Comparison of ENCODE assay signal across 8 cellular contexts in genomic region chr15:75203017-75203907, GRCh38. TPM values are rescaled to one million over a fixed set of nuclear protein-coding genes. Genes with fewer than 3 reads are reported as not detected.
DNase-seq lines count a peak whose midpoint lies in the region; ATAC-seq and TF ChIP-seq lines count a peak whose summit lies in the region.

No MANE protein-coding gene starts in this region.

- H3K9me3 ChIP-seq in HCT116 (ENCODE audit: control insufficient read depth in 1 of 2, insufficient read depth in 1 of 2, low read depth in 1 of 2, low read length in 2 of 2), result no peaks in the 10 kb centered on the region
- H3K9me3 ChIP-seq in skeletal muscle satellite cell (replicated peaks; ENCODE audit: low read length), result no peaks in the 10 kb centered on the region

- peak overlapping the region; percentile 95 for H3K27ac ChIP-seq in HCT116 (ENCODE audit: low read depth, low read length)
- peak overlapping the region; percentile 97 for H3K27ac ChIP-seq in VCaP
- peak overlapping the region; percentile 95 for H3K27ac ChIP-seq in foreskin keratinocyte

- H3K36me3 ChIP-seq in HCT116 (ENCODE audit: control insufficient read depth in 1 of 2, insufficient read depth in 2 of 2, low read length in 2 of 2) (peaks cover 12 to 25% of the 10 kb centered on the region in 2 experiments; a peak in 2 of 4 replicates), skeletal muscle satellite cell (ENCODE audit: insufficient read depth, low read length) (peaks cover 2% of the 10 kb centered on the region)

- H3K4me2 ChIP-seq in HCT116 (ENCODE audit: low read length), result peak overlapping the region; percentile 98
- peak overlapping the region; percentile 85 for H3K4me2 ChIP-seq in skeletal muscle satellite cell (ENCODE audit: low read length)

- no peaks in the 10 kb centered on the region for H3K9me2 ChIP-seq in HCT116 (ENCODE audit: insufficient read depth)

- POLR2A ChIA-PET in HCT116 (lab: Charles Lee), result interaction anchor here (0.8 to 2.5 kb wide), 6 partner anchors 159 to 180 kb away, joined by 3 to 12 read pairs (median 4); partner anchors contain the start of gene PPCDC

- TSS peak; percentile 47 for BruUV-seq in HCT116 (replicated peaks; lab: Mats Ljungman, UMichigan)

- intact Hi-C loops in HCT116 (cut with micrococcal nuclease), result loop anchor here (2.0 to 10.0 kb wide), 3 partner anchors 58 to 418 kb away; partner anchors contain the start of gene CSK

- RAD21 ChIA-PET in HCT116 (lab: Charles Lee; ENCODE audit: low non-redundant PET in 1 of 2, low total read pairs in 2 of 2, uncharacterized antibody in 2 of 2, unreplicated experiment in 2 of 2), result interaction anchor here in 1 of 2 experiments (1.7 kb wide), 1 partner anchor 173 kb away, joined by 7 read pairs; no protein-coding TSS in a partner anchor

- H3K4me3 ChIP-seq in HCT116 (replicated peaks in 1 of 2; ENCODE audit: low read depth in 1 of 2, low read length in 2 of 2) (peak overlapping the region; percentile 88), skeletal muscle satellite cell (ENCODE audit: low read length) (peak overlapping the region; percentile 99)

- TF ChIP-seq POLR2A in HCT116 (IDR thresholded peaks at IDR 0.05; ENCODE audit: borderline replicate concordance, extremely low read depth, insufficient read depth, insufficient read length), result no peak

- no peak for TF ChIP-seq CTCF in HCT116 (IDR thresholded peaks at IDR 0.05 in 2 of 3, conservative IDR thresholded peaks at IDR 0.05 in 1 of 3; ENCODE audit: borderline replicate concordance in 1 of 3, insufficient read depth in 1 of 3, low read depth in 2 of 3, low read length in 2 of 3)
- no peak for TF ChIP-seq CTCF in VCaP (conservative IDR thresholded peaks at IDR 0.05)
- peak; percentile 13 for TF ChIP-seq CTCF in foreskin keratinocyte (conservative IDR thresholded peaks at IDR 0.05)

- no peak for TF ChIP-seq RAD21 in HCT116 (IDR thresholded peaks at IDR 0.05; ENCODE audit: low read depth)

- CTCF ChIA-PET in HCT116 (lab: Charles Lee), result interaction anchor here (1.1 to 2.3 kb wide), 5 partner anchors 105 to 180 kb away, joined by 5 to 36 read pairs (median 13); partner anchors contain the start of gene PPCDC

- ATAC-seq in HCT116, result no peak
- ATAC-seq in foreskin keratinocyte, result no peak

- peaks cover 27% of the 10 kb centered on the region; the same call in 1 of the 2 replicates for H4K20me1 ChIP-seq in HCT116 (ENCODE audit: insufficient read depth)

- peaks cover 32 to 55% of the 10 kb centered on the region in 2 experiments for H3K4me1 ChIP-seq in HCT116 (ENCODE audit: control insufficient read depth in 1 of 2, insufficient read depth in 2 of 2, low read length in 2 of 2)
- H3K4me1 ChIP-seq in foreskin keratinocyte, result peaks cover 11% of the 10 kb centered on the region
- H3K4me1 ChIP-seq in skeletal muscle satellite cell (ENCODE audit: control insufficient read depth, insufficient read depth, low read length), result peaks cover 26% of the 10 kb centered on the region

- H2AFZ ChIP-seq in HCT116 (ENCODE audit: low read depth, low read length, poor library complexity, severe bottlenecking), result no peak overlapping the region

- peak overlapping the region; percentile 95 for H3K9ac ChIP-seq in HCT116 (ENCODE audit: low read length)
- H3K9ac ChIP-seq in skeletal muscle satellite cell (ENCODE audit: low read depth, low read length), result peak overlapping the region; percentile 100

- DNase-seq in HCT116 (ENCODE audit: low read depth, low spot score) (no peak), foreskin keratinocyte (peak in 1 of 2 donors; percentile 22), SHP77 (lab: John Stamatoyannopoulos, UW) (no peak), GM19238 (ENCODE audit: insufficient read length, low spot score) (no peak), NCI-H1092 treated with DMSO at 0.1 percent for 48 hours (lab: John Stamatoyannopoulos, UW) (no peak)
- no peak for DNase-seq in activated effector memory CD4-positive, alpha-beta T cell treated with Interleukin-2 at 50 U/mL for 16 hours

- H3K27me3 ChIP-seq in HCT116 (ENCODE audit: insufficient read depth, low read length), result no peaks in the 10 kb centered on the region
- H3K27me3 ChIP-seq in foreskin keratinocyte, result no peaks in the 10 kb centered on the region
- H3K27me3 ChIP-seq in skeletal muscle satellite cell (ENCODE audit: control insufficient read depth, insufficient read depth, low read length), result peaks cover 15% of the 10 kb centered on the region

- peaks cover 63% of the 10 kb centered on the region for H3K79me2 ChIP-seq in HCT116 (ENCODE audit: insufficient read depth, low read length)

TF ChIP-seq in HCT116, 20 proteins besides CTCF, POLR2A, EP300 and RAD21:
- TF ChIP-seq YY1 (IDR thresholded peaks at IDR 0.05; ENCODE audit: extremely low read depth, insufficient replicate concordance, low read depth, low read length), result no peak
- no peak for TF ChIP-seq POLR2AphosphoS5 (IDR thresholded peaks at IDR 0.05; ENCODE audit: low read depth, low read length)
- no peak for TF ChIP-seq ZFX (IDR thresholded peaks at IDR 0.05)
- TF ChIP-seq CBX3 (IDR thresholded peaks at IDR 0.05; ENCODE audit: low read depth), result no peak
- no peak for TF ChIP-seq FOSL1 (IDR thresholded peaks at IDR 0.05; ENCODE audit: low read depth)
- no peak for TF ChIP-seq TCF7L2 (IDR thresholded peaks at IDR 0.05; ENCODE audit: borderline replicate concordance, extremely low read depth, insufficient read depth, insufficient read length)
- TF ChIP-seq ZBTB33 (IDR thresholded peaks at IDR 0.05; ENCODE audit: extremely low read depth, insufficient replicate concordance, low read length), result no peak
- no peak for TF ChIP-seq MAX (IDR thresholded peaks at IDR 0.05)
- no peak for TF ChIP-seq SIN3A (IDR thresholded peaks at IDR 0.05; ENCODE audit: low read depth)
- TF ChIP-seq, protein P1, sequence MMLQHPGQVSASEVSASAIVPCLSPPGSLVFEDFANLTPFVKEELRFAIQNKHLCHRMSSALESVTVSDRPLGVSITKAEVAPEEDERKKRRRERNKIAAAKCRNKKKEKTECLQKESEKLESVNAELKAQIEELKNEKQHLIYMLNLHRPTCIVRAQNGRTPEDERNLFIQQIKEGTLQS (IDR thresholded peaks at IDR 0.05), result no peak
- no peak for TF ChIP-seq EZH2 (IDR thresholded peaks at IDR 0.05)
- TF ChIP-seq REST (IDR thresholded peaks at IDR 0.05; ENCODE audit: low read depth), result no peak
- no peak for TF ChIP-seq ELF1 (IDR thresholded peaks at IDR 0.05; ENCODE audit: borderline replicate concordance, low read depth)
TF ChIP-seq in HCT116: peak in this region for 0.

RNA-seq across cellular contexts. Expression of gene C15orf39, which starts 1.6 kb away (rescaled TPM):
- total RNA-seq in HCT116 (2021; ENCODE audit: unreplicated experiment) (29.3 TPM), foreskin keratinocyte (17.2 and 23.6 TPM in 2 replicates)
- polyA plus RNA-seq in HCT116 (2012), result 20.8 and 24.4 TPM in 2 replicates
- polyA plus RNA-seq in foreskin keratinocyte, result 15.2 and 19.7 TPM in 2 replicates
- 4.1 and 6.3 TPM in 2 replicates for total RNA-seq in skeletal muscle satellite cell (2012; rRNA removed)

RNA-seq across cellular contexts. Expression of gene GOLGA6C, which starts 54.9 kb away (rescaled TPM):
- total RNA-seq in HCT116 (2021; ENCODE audit: unreplicated experiment), result not detected
- not detected in 2 replicates for polyA plus RNA-seq in HCT116 (2012)
- total RNA-seq in foreskin keratinocyte, result not detected in 2 replicates
- polyA plus RNA-seq in foreskin keratinocyte, result not detected in 2 replicates
- not detected in 2 replicates for total RNA-seq in skeletal muscle satellite cell (2012; rRNA removed)
